ENCODE assay signal across 19 cellular contexts in genomic region chr22:28044546-28045173, GRCh38.
"Had no signal": no experiment of that assay in that cellular context is flagged by ENCODE, and none has a peak within 500 bp of the region (broad histone marks: within the 10 kb centered on the region; RNA-seq: fewer than 3 reads in every experiment).

No MANE protein-coding gene starts in this region.

- H3K36me3 Mint-ChIP-seq: naive thymus-derived CD8-positive, alpha-beta T cell had no signal

- H3K36me3 ChIP-seq: esophagus muscularis mucosa, gastrocnemius medialis, heart right ventricle, right atrium auricular region, suprapubic skin, thyroid gland, upper lobe of right lung had no signal

- H3K27me3 ChIP-seq: esophagus muscularis mucosa, gastrocnemius medialis, heart right ventricle, right atrium auricular region, suprapubic skin, thyroid gland, upper lobe of right lung had no signal

- FAIRE-seq: endometrium, islet of Langerhans, small intestine had no signal

- H3K9me3 ChIP-seq: esophagus muscularis mucosa, gastrocnemius medialis, mucosa of descending colon, right atrium auricular region, suprapubic skin, thyroid gland, upper lobe of right lung had no signal

- H3K27ac Mint-ChIP-seq: naive thymus-derived CD8-positive, alpha-beta T cell had no signal

- H3K4me3 Mint-ChIP-seq: naive thymus-derived CD8-positive, alpha-beta T cell had no signal

- H3K27ac ChIP-seq: coronary artery, epithelial cell of prostate, esophagus muscularis mucosa, gastrocnemius medialis, right atrium auricular region, suprapubic skin, thyroid gland, upper lobe of right lung had no signal

- ATAC-seq: gastrocnemius medialis; mucosa of descending colon; naive thymus-derived CD8-positive, alpha-beta T cell; upper lobe of right lung had no signal

- DNase-seq: effector memory CD4-positive, alpha-beta T cell; gastrocnemius medialis; heart right ventricle; hypothalamus; kidney glomerular epithelial cell; mucosa of descending colon; naive thymus-derived CD8-positive, alpha-beta T cell; small intestine; stimulated activated CD4-positive, alpha-beta T cell treated with anti-CD3 and anti-CD28 coated beads, Interleukin-12 subunit alpha, Interleukin-12 subunit beta, amount 100 ng/mL, for 4 hours; stimulated activated naive CD4-positive, alpha-beta T cell treated with Interleukin-2 at 50 U/mL for 16 hours; thyroid gland; upper lobe of right lung had no signal

- H3K4me3 ChIP-seq: coronary artery, esophagus muscularis mucosa, gastrocnemius medialis, heart right ventricle, mucosa of descending colon, right atrium auricular region, suprapubic skin, thyroid gland, upper lobe of right lung had no signal
